8 cellular contexts compared by ENCODE assay signal in the genomic region with DNA sequence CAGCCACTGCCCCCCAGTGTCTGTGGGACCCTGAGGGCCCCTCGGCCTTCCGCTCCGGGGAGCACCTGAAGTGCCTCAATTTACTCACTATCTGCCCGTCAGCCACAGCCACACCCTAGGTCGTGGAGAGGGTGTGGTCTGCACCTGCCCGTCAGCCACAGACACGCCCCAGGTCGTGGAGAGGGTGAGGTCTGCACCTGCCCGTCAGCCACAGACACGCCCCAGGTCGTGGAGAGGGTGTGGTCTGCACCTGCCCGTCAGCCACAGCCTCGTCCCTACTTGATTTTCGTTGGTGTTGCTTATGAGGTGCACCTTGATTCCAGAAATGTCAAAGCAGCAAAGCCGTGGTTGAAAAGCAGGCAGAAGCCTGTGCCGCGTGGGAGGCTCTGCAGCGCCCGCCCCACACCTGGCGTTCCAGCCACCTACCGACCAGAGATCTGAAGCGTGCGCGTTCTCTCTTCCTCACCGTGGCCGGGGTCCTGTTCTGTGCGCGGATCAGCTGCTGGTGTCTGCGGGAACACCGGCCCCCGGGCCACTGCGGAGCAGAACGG.
DNase-seq lines count a peak whose midpoint lies in the region; ATAC-seq and TF ChIP-seq lines count a peak whose summit lies in the region.

No MANE protein-coding gene starts in this region.

- no peak overlapping the region for H3K27ac Mint-ChIP-seq in activated CD8-positive, alpha-beta T cell treated with anti-CD3 and anti-CD28 coated beads, Interleukin-2, amount 10 ng/mL, durations not matched to agents 7 days and 5 days

- H3K4me1 ChIP-seq in right cardiac atrium (ENCODE audit: control insufficient read depth, insufficient read depth, low read length) (no peaks in the 10 kb centered on the region), thoracic aorta (ENCODE audit: control insufficient read depth in 1 of 2, low read depth in 2 of 2) (no peaks in the 10 kb centered on the region)

- no peaks in the 10 kb centered on the region for H3K36me3 ChIP-seq in thoracic aorta

- H3K4me3 ChIP-seq in right cardiac atrium (ENCODE audit: low read length) (no peak overlapping the region), thoracic aorta (peak overlapping the region; percentile 34)

- peak overlapping the region; percentile 70 for H3K4me3 Mint-ChIP-seq in activated CD8-positive, alpha-beta T cell treated with anti-CD3 and anti-CD28 coated beads, Interleukin-2, amount 10 ng/mL, durations not matched to agents 7 days and 5 days

- POLR2A ChIA-PET in activated CD8-positive, alpha-beta T cell treated with anti-CD3 and anti-CD28 coated beads, Interleukin-2, amount 10 ng/mL, durations not matched to agents 7 days and 5 days (lab: Charles Lee), result no interaction called here

- H3K27me3 ChIP-seq in right cardiac atrium (ENCODE audit: control insufficient read depth, insufficient read depth) (no peaks in the 10 kb centered on the region), thoracic aorta (replicated peaks; ENCODE audit: insufficient read depth) (no peaks in the 10 kb centered on the region)

- ATAC-seq in activated CD8-positive, alpha-beta T cell treated with anti-CD3 and anti-CD28 coated beads, Interleukin-2, amount 10 ng/mL, durations not matched to agents 7 days and 5 days, result peak; percentile 91
- ATAC-seq in right cardiac atrium (peak; percentile 63 to 66), thoracic aorta (ENCODE audit: insufficient number of reproducible peaks, low FRiP score, low read depth) (no peak)

- no peaks in the 10 kb centered on the region for H3K9me3 ChIP-seq in right cardiac atrium (ENCODE audit: control insufficient read depth, low read length)
- H3K9me3 ChIP-seq in thoracic aorta, result no peaks in the 10 kb centered on the region

- no peaks in the 10 kb centered on the region for H3K36me3 Mint-ChIP-seq in activated CD8-positive, alpha-beta T cell treated with anti-CD3 and anti-CD28 coated beads, Interleukin-2, amount 10 ng/mL, durations not matched to agents 7 days and 5 days (ENCODE audit: low read depth)

- H3K27ac ChIP-seq in right cardiac atrium (ENCODE audit: low read length) (no peak overlapping the region), thoracic aorta (no peak overlapping the region)

- CTCF ChIA-PET in activated CD8-positive, alpha-beta T cell treated with anti-CD3 and anti-CD28 coated beads, Interleukin-2, amount 10 ng/mL, durations not matched to agents 7 days and 5 days (lab: Charles Lee), result interaction anchor here (1.4 kb wide), 1 partner anchor 19 kb away, joined by 5 read pairs; no protein-coding TSS in a partner anchor

- DNase-seq in NCI-H2196 (lab: John Stamatoyannopoulos, UW; ENCODE audit: unreplicated experiment), result peak; percentile 23
- no peak for DNase-seq in NCI-H2196 treated with DMSO at 0.1 percent for 48 hours (lab: John Stamatoyannopoulos, UW; ENCODE audit: unreplicated experiment)
- DNase-seq in NCI-H1105 treated with DMSO at 0.1 percent for 48 hours (lab: John Stamatoyannopoulos, UW), result peak; percentile 86
- peak; percentile 53 for DNase-seq in activated CD8-positive, alpha-beta T cell treated with anti-CD3 and anti-CD28 coated beads, Interleukin-2, amount 10 ng/mL, durations not matched to agents 7 days and 5 days
- peak in 1 of 3 donors; percentile 65 for DNase-seq in right cardiac atrium
- no peak for DNase-seq in thoracic aorta (ENCODE audit: low spot score)
- DNase-seq in globus pallidus (ENCODE audit: low spot score), result no peak
- DNase-seq in C1 segment of cervical spinal cord (lab: John Stamatoyannopoulos, UW), result no peak

- TF ChIP-seq CTCF in thoracic aorta (IDR thresholded peaks at IDR 0.05), result no peak

- H3K27me3 Mint-ChIP-seq in activated CD8-positive, alpha-beta T cell treated with anti-CD3 and anti-CD28 coated beads, Interleukin-2, amount 10 ng/mL, durations not matched to agents 7 days and 5 days (ENCODE audit: low read depth), result peaks cover 9% of the 10 kb centered on the region

- H3K4me1 Mint-ChIP-seq in activated CD8-positive, alpha-beta T cell treated with anti-CD3 and anti-CD28 coated beads, Interleukin-2, amount 10 ng/mL, durations not matched to agents 7 days and 5 days (ENCODE audit: low read depth), result peaks cover 11% of the 10 kb centered on the region

- intact Hi-C loops in right cardiac atrium (cut with DNase I), result no loop called here

- peaks cover 4% of the 10 kb centered on the region for H3K9me3 Mint-ChIP-seq in activated CD8-positive, alpha-beta T cell treated with anti-CD3 and anti-CD28 coated beads, Interleukin-2, amount 10 ng/mL, durations not matched to agents 7 days and 5 days (ENCODE audit: insufficient read depth)

- 14% methylated on average over 33 of the region's 33 CpGs for WGBS in right cardiac atrium

Comparison
In these comparisons a context has a peak if more than half of its experiments do, and no peak if none do; other contexts are left out.
1. DNase-seq: peak in NCI-H2196 (single experiment), NCI-H1105 treated with DMSO at 0.1 percent for 48 hours (single experiment) and activated CD8-positive, alpha-beta T cell treated with anti-CD3 and anti-CD28 coated beads, Interleukin-2, amount 10 ng/mL, durations not matched to agents 7 days and 5 days (single experiment); none in NCI-H2196 treated with DMSO at 0.1 percent for 48 hours (single experiment), thoracic aorta (single experiment), globus pallidus (single experiment) and C1 segment of cervical spinal cord (0 of 14).